25 cellular contexts compared by ENCODE assay signal in genomic region chrX:137563681-137564651, GRCh38. TPM values are rescaled to one million over a fixed set of nuclear protein-coding genes. Genes with fewer than 3 reads are reported as not detected.
DNase-seq lines count a peak whose midpoint lies in the region; ATAC-seq, FAIRE-seq and TF ChIP-seq lines count a peak whose summit lies in the region.
"Had no signal": no experiment of that assay in that cellular context is flagged by ENCODE, and none has a peak within 500 bp of the region (broad histone marks: within the 10 kb centered on the region; RNA-seq: fewer than 3 reads in every experiment).

No MANE protein-coding gene starts in this region.

- peak overlapping the region; percentile 78; the same call in 1 of the 2 replicates for H2BK5ac ChIP-seq in H1 (ENCODE audit: low read depth, low read length)

- no peaks in the 10 kb centered on the region; the same call in 1 of the 2 replicates for H3F3A ChIP-seq in GM23338 (replicated peaks; ENCODE audit: low read depth)

- POLR2A ChIA-PET in H1 (lab: Charles Lee; ENCODE audit: partially characterized antibody), result interaction anchor here (0.9 to 7.3 kb wide), 8 partner anchors 9 to 362 kb away, joined by 3 to 105 read pairs (median 6); no protein-coding TSS in a partner anchor
- POLR2A ChIA-PET in naive thymus-derived CD4-positive, alpha-beta T cell (lab: Charles Lee), result no interaction called here

- peak overlapping the region; percentile 77 for H3K56ac ChIP-seq in H1 (replicated peaks; ENCODE audit: insufficient read length, low read depth, low read length)

- peak; percentile 14 for ATAC-seq in GM23338
- ATAC-seq in naive thymus-derived CD4-positive, alpha-beta T cell, result no peak
- ATAC-seq in HG02759 (IDR thresholded peaks at IDR 0.05; ENCODE audit: unreplicated experiment), result no peak
- ATAC-seq: heart right ventricle, psoas muscle had no signal

- 0 out of 2 replicates have a peak overlapping the region, but pooled peaks have one; percentile 68 for H2BK12ac ChIP-seq in H1 (ENCODE audit: low read depth, low read length)

- H3K18ac ChIP-seq in H1 (ENCODE audit: extremely low read depth, low read length), result peak overlapping the region; percentile 71

- H3K4me3 Mint-ChIP-seq in GM23338, result peak overlapping the region; percentile 89
- peak overlapping the region in 7 of 10 donors; percentile 3 to 54 (median 33) for H3K4me3 Mint-ChIP-seq in naive thymus-derived CD4-positive, alpha-beta T cell

- H3K4me1 Mint-ChIP-seq in GM23338, result peaks cover 29% of the 10 kb centered on the region
- peaks cover 6 to 27% (median 16%) of the 10 kb centered on the region in 7 donors for H3K4me1 Mint-ChIP-seq in naive thymus-derived CD4-positive, alpha-beta T cell

- intact Hi-C loops in naive thymus-derived CD4-positive, alpha-beta T cell (cut with micrococcal nuclease), result loop anchor here in 1 of 2 donors (2.0 kb wide), 1 partner anchor 15 kb away; no protein-coding TSS in a partner anchor
- intact Hi-C loops in kidney (cut with DNase I), result no loop called here

- TF ChIP-seq CTCF in GM23338 (conservative IDR thresholded peaks at IDR 0.05; ENCODE audit: low read depth in 2 of 2) (no peak), H1 (IDR thresholded peaks at IDR 0.05; ENCODE audit: control extremely low read depth in 1 of 3, insufficient read depth in 1 of 3, low read depth in 1 of 3, low read length in 3 of 3) (no peak), kidney (IDR thresholded peaks at IDR 0.05; ENCODE audit: borderline replicate concordance, extremely low read depth, insufficient read depth) (no peak)

- H3K79me2 ChIP-seq in GM23338 (replicated peaks; ENCODE audit: insufficient read depth) (peaks cover 49% of the 10 kb centered on the region), H1 (ENCODE audit: control insufficient read depth in 1 of 2, insufficient read depth in 2 of 2, low read length in 2 of 2) (peaks cover 15 to 67% of the 10 kb centered on the region in 2 experiments)

- H3K27ac ChIP-seq in GM23338 (ENCODE audit: low read depth) (peak overlapping the region; percentile 99), HUES64 (ENCODE audit: low read depth, low read length) (peak overlapping the region; percentile 99), H1 (ENCODE audit: low read depth, low read length) (peak overlapping the region; percentile 49; the same call in 1 of the 2 replicates), kidney (ENCODE audit: low read depth in 2 of 2, low read length in 2 of 2) (no peak overlapping the region)
- no peak overlapping the region for H3K27ac ChIP-seq in naive thymus-derived CD4-positive, alpha-beta T cell (ENCODE audit: low read depth, low read length)
- H3K27ac ChIP-seq: heart right ventricle, psoas muscle, upper lobe of left lung had no signal

- no peak overlapping the region for H2AK5ac ChIP-seq in H1 (ENCODE audit: low read depth, low read length)

- peaks cover 8% of the 10 kb centered on the region for H3K27me3 Mint-ChIP-seq in GM23338 (ENCODE audit: insufficient read depth, low read depth, poor library complexity)
- H3K27me3 Mint-ChIP-seq in naive thymus-derived CD4-positive, alpha-beta T cell, result peaks cover 34 to 66% (median 43%) of the 10 kb centered on the region in 5 donors

- peak overlapping the region; percentile 65 for H4K91ac ChIP-seq in H1 (replicated peaks; ENCODE audit: insufficient read length, low read length)

- H3K27me3 ChIP-seq in GM23338 (ENCODE audit: insufficient read depth) (no peaks in the 10 kb centered on the region), HUES64 (ENCODE audit: insufficient read depth, low read length) (peaks cover 42% of the 10 kb centered on the region; the same call in 1 of the 2 replicates), H1 (replicated peaks in 1 of 4; ENCODE audit: control insufficient read depth in 3 of 4, extremely low read depth in 1 of 4, insufficient read depth in 3 of 4, low read length in 3 of 4) (no peaks in the 10 kb centered on the region)
- peaks cover 0 to 7% of the 10 kb centered on the region in 2 donors for H3K27me3 ChIP-seq in naive thymus-derived CD4-positive, alpha-beta T cell (ENCODE audit: control insufficient read depth in 2 of 2, insufficient read depth in 2 of 2, low read length in 2 of 2)

- no peak for TF ChIP-seq RAD21 in H1 (IDR thresholded peaks at IDR 0.05 in 1 of 2, conservative IDR thresholded peaks at IDR 0.05 in 1 of 2; ENCODE audit: low read depth in 2 of 2, low read length in 2 of 2)

- peak in 1 of 2 experiments; percentile 46; a peak in 1 of 3 replicates for TF ChIP-seq POLR2A in H1 (IDR thresholded peaks at IDR 0.05; ENCODE audit: control extremely low read depth in 1 of 2, low read depth in 2 of 2, low read length in 2 of 2)

- 1% methylated on average over 28 of the region's 37 CpGs for WGBS in HUES64
- WGBS in H1 (ENCODE audit: extremely low coverage in 1 of 2, insufficient coverage in 1 of 2, insufficient read length in 1 of 2, insufficient replicate concordance in 2 of 2, low coverage in 1 of 2, low lambda C conversion rate in 2 of 2, missing lambda C conversion rate in 1 of 2), 2 experiments, result 0% methylated on average over 24 of the region's 37 CpGs; no CpG with 5 or more reads in 1 of the 2 experiments

- peak overlapping the region; percentile 92 for H4K5ac ChIP-seq in H1 (ENCODE audit: insufficient read length, low read depth, low read length)

- FAIRE-seq in H1 (lab: Jason Lieb, UNC) (peak; percentile 80), kidney (lab: Jason Lieb, UNC) (no peak)
- FAIRE-seq: G401.6 had no signal

- no peaks in the 10 kb centered on the region for H3K9me2 ChIP-seq in GM23338 (ENCODE audit: insufficient read depth)

- no peaks in the 10 kb centered on the region for H4K20me1 ChIP-seq in GM23338 (replicated peaks; ENCODE audit: insufficient read depth)
- H4K20me1 ChIP-seq in H1 (replicated peaks in 1 of 2; ENCODE audit: control insufficient read depth in 1 of 2, insufficient read depth in 2 of 2, low read length in 2 of 2), result peaks cover 0 to 1% of the 10 kb centered on the region in 2 experiments

- CTCF ChIA-PET in H1 (lab: Charles Lee; ENCODE audit: partially characterized antibody), result interaction anchor here (0.9 to 2.6 kb wide), 5 partner anchors 14 to 462 kb away, joined by 3 to 21 read pairs (median 3); no protein-coding TSS in a partner anchor
- CTCF ChIA-PET in naive thymus-derived CD4-positive, alpha-beta T cell (lab: Charles Lee), result no interaction called here

- peaks cover 23% of the 10 kb centered on the region for H3K4me1 ChIP-seq in GM23338 (ENCODE audit: insufficient read depth)
- H3K4me1 ChIP-seq in HUES64 (ENCODE audit: insufficient read depth, low read length), result peaks cover 30% of the 10 kb centered on the region
- peaks cover 0 to 10% (median 6%) of the 10 kb centered on the region in 4 experiments; a peak in 4 of 7 replicates for H3K4me1 ChIP-seq in H1 (replicated peaks in 1 of 4; ENCODE audit: control insufficient read depth in 3 of 4, insufficient read depth in 4 of 4, low read length in 3 of 4)
- H3K4me1 ChIP-seq in naive thymus-derived CD4-positive, alpha-beta T cell (ENCODE audit: control insufficient read depth in 2 of 2, insufficient read depth in 2 of 2, low read length in 2 of 2), result peaks cover 0 to 4% of the 10 kb centered on the region in 2 donors
- peaks cover 0 to 5% of the 10 kb centered on the region in 2 donors for H3K4me1 ChIP-seq in kidney (ENCODE audit: control insufficient read depth in 1 of 2, insufficient read depth in 1 of 2, low read depth in 1 of 2, low read length in 2 of 2)

- no peaks in the 10 kb centered on the region for H3K36me3 ChIP-seq in GM23338 (ENCODE audit: insufficient read depth)
- H3K36me3 ChIP-seq in HUES64 (ENCODE audit: insufficient read depth, low read length), result 0 out of 2 replicates have a peak, but pooled peaks cover 2% of the 10 kb centered on the region
- H3K36me3 ChIP-seq in H1 (ENCODE audit: control insufficient read depth in 2 of 4, insufficient read depth in 4 of 4, low read length in 3 of 4), result peaks cover 0 to 23% (median 2%) of the 10 kb centered on the region in 4 experiments; a peak in 2 of 8 replicates
- no peaks in the 10 kb centered on the region for H3K36me3 ChIP-seq in naive thymus-derived CD4-positive, alpha-beta T cell (ENCODE audit: control insufficient read depth in 2 of 3, insufficient read depth in 3 of 3, low read length in 3 of 3)
- H3K36me3 ChIP-seq in kidney (ENCODE audit: control insufficient read depth in 1 of 2, insufficient read depth in 2 of 2, low read length in 2 of 2), result no peaks in the 10 kb centered on the region
- H3K36me3 ChIP-seq: heart right ventricle, upper lobe of left lung had no signal

- H3K9me3 Mint-ChIP-seq in GM23338, result no peaks in the 10 kb centered on the region
- H3K9me3 Mint-ChIP-seq in naive thymus-derived CD4-positive, alpha-beta T cell, result peaks cover 0 to 13% (median 3%) of the 10 kb centered on the region in 11 donors

- H4K8ac ChIP-seq in H1 (ENCODE audit: extremely low read depth, insufficient read depth, low read length), result peak overlapping the region; percentile 84; the same call in 1 of the 2 replicates

- H2AFZ ChIP-seq in GM23338 (no peak overlapping the region), H1 (ENCODE audit: low read length) (no peak overlapping the region)

- H3K79me1 ChIP-seq in H1 (ENCODE audit: low read depth, low read length), result no peaks in the 10 kb centered on the region

- H3K4ac ChIP-seq in H1 (replicated peaks; ENCODE audit: insufficient read length, low read depth, low read length), result peak overlapping the region; percentile 53

- peak overlapping the region; percentile 38 for H2BK120ac ChIP-seq in H1 (replicated peaks; ENCODE audit: low read depth, low read length)

- H3K4me3 ChIP-seq in GM23338, result peak overlapping the region; percentile 60
- H3K4me3 ChIP-seq in HUES64 (ENCODE audit: low read length), result peak overlapping the region; percentile 84
- peak overlapping the region; percentile 63 to 96 (median 78) for H3K4me3 ChIP-seq in H1 (ENCODE audit: extremely low read depth in 1 of 4, insufficient read depth in 2 of 4, low read depth in 3 of 4, low read length in 4 of 4)
- no peak overlapping the region for H3K4me3 ChIP-seq in naive thymus-derived CD4-positive, alpha-beta T cell (ENCODE audit: low read length)
- no peak overlapping the region for H3K4me3 ChIP-seq in kidney (ENCODE audit: low read length in 2 of 2)
- H3K4me3 ChIP-seq: lung, upper lobe of left lung had no signal

- H3K4me2 ChIP-seq in GM23338 (peak overlapping the region; percentile 90), H1 (ENCODE audit: insufficient read depth in 1 of 2, low read depth in 2 of 2, low read length in 2 of 2) (peak overlapping the region; percentile 90 to 99)

- H3K9ac ChIP-seq in HUES64 (ENCODE audit: low read depth, low read length), result peak overlapping the region; percentile 78
- peak overlapping the region; percentile 53 to 71 (median 62) for H3K9ac ChIP-seq in H1 (replicated peaks in 1 of 4; ENCODE audit: extremely low read depth in 1 of 4, low read depth in 3 of 4, low read length in 3 of 4)
- no peak overlapping the region for H3K9ac ChIP-seq in kidney (ENCODE audit: low read length in 2 of 2)

- H2BK20ac ChIP-seq in H1 (ENCODE audit: low read length), result no peak overlapping the region

- DNase-seq in GM23338 (ENCODE audit: low spot score) (peak; percentile 73), H1 (ENCODE audit: low read depth in 1 of 2, low spot score in 2 of 2) (peak in 1 of 2 experiments; percentile 51), activated gamma-delta T cell treated with Interleukin-2 at 50 U/mL for 16 hours (no peak), kidney (no peak)
- no peak for DNase-seq in naive thymus-derived CD4-positive, alpha-beta T cell
- no peak for DNase-seq in activated CD4-positive, CD25-positive, alpha-beta regulatory T cell (lab: John Stamatoyannopoulos, UW)
- DNase-seq: effector CD8-positive, alpha-beta T cell; foreskin fibroblast; heart right ventricle; NCI-H187; NCI-H748 treated with DMSO at 0.1 percent for 48 hours; psoas muscle; upper lobe of left lung had no signal

- no peaks in the 10 kb centered on the region for H3K9me3 ChIP-seq in HUES64 (ENCODE audit: insufficient read depth, low read depth, low read length)
- H3K9me3 ChIP-seq in H1 (ENCODE audit: insufficient read depth in 2 of 2, low read depth in 1 of 2, low read length in 1 of 2), result no peaks in the 10 kb centered on the region
- no peaks in the 10 kb centered on the region for H3K9me3 ChIP-seq in naive thymus-derived CD4-positive, alpha-beta T cell (ENCODE audit: control insufficient read depth in 2 of 3, low read length in 3 of 3)
- H3K9me3 ChIP-seq in kidney (ENCODE audit: control insufficient read depth in 1 of 2, low read length in 2 of 2), result no peaks in the 10 kb centered on the region
- H3K9me3 ChIP-seq: psoas muscle had no signal

- TF ChIP-seq EP300 in H1 (IDR thresholded peaks at IDR 0.05; ENCODE audit: borderline replicate concordance in 1 of 2, low read depth in 2 of 2, low read length in 2 of 2), result no peak

- peaks cover 14% of the 10 kb centered on the region for H3K36me3 Mint-ChIP-seq in GM23338 (ENCODE audit: low read depth)
- H3K36me3 Mint-ChIP-seq in naive thymus-derived CD4-positive, alpha-beta T cell, result peaks cover 0 to 4% (median 0%) of the 10 kb centered on the region in 5 donors

- no peak overlapping the region for H3K23ac ChIP-seq in H1 (ENCODE audit: insufficient read length)

- H3K23me2 ChIP-seq in H1 (ENCODE audit: low read depth, low read length), result peaks cover 13% of the 10 kb centered on the region

- H2BK15ac ChIP-seq in H1 (ENCODE audit: low read length), result no peak overlapping the region

- H3K14ac ChIP-seq in H1 (ENCODE audit: insufficient read length), result no peak overlapping the region

- H3K27ac Mint-ChIP-seq in GM23338, result peak overlapping the region; percentile 89
- peak overlapping the region in 1 of 9 donors; percentile 23 for H3K27ac Mint-ChIP-seq in naive thymus-derived CD4-positive, alpha-beta T cell
- H3K27ac Mint-ChIP-seq: activated naive CD4-positive, alpha-beta T cell treated with anti-CD3 and anti-CD28 coated beads, Interleukin-2, amount 50 U/mL, for 72 hours had no signal

RNA-seq across cellular contexts. Expression of gene ZIC3, which starts 2.0 kb away (rescaled TPM):
- 72.9 and 84.4 TPM in 2 replicates for total RNA-seq in GM23338 (2014; rRNA removed; shearing (Covaris generic))
- polyA plus RNA-seq in GM23338 (2016; fragmentation: Nextera tagmentation; extraction: Ambion mirVana), result 29.9 and 30.8 TPM in 2 replicates
- polyA plus RNA-seq in HUES64 (2013, experiment 1 of 2), result 56.5 TPM
- 56.5 TPM for polyA plus RNA-seq in HUES64 (2013, experiment 2 of 2)
- 73.1 and 79.2 TPM in 2 replicates for total RNA-seq in H1 (2021; fragmentation: NEBNext Ultra II Directional; extraction: Animal tissue kit (Norgen Biotek cat#: 25700))
- polyA plus RNA-seq in H1 (2011; rRNA removed), result 53.7 and 79.8 TPM in 2 replicates
- polyA plus RNA-seq in H1 (2011; cell fraction: cytosol; rRNA removed), result 68.4 TPM
- 190 TPM for polyA plus RNA-seq in H1 (2011; cell fraction: nucleus; rRNA removed)
- 65.0 to 85.6 TPM (median 70.5 TPM) in 4 replicates for polyA plus RNA-seq in H1 (2012, experiment 1 of 2)
- 33.6 TPM for polyA plus RNA-seq in H1 (2012, experiment 2 of 2)
- 60.3 TPM for polyA plus RNA-seq in H1 (2013, experiment 1 of 2)
- 54.6 TPM for polyA plus RNA-seq in H1 (2013, experiment 2 of 2)
- 56.3 and 108 TPM in 2 replicates for polyA minus RNA-seq in H1 (2011; rRNA and poly(A)+ RNA removed)
- 66.3 TPM for polyA minus RNA-seq in H1 (2011; cell fraction: cytosol; rRNA and poly(A)+ RNA removed)
- polyA minus RNA-seq in H1 (2011; cell fraction: nucleus; rRNA and poly(A)+ RNA removed), result 67.0 TPM
- total RNA-seq in naive thymus-derived CD4-positive, alpha-beta T cell, result not detected
- not detected for polyA plus RNA-seq in naive thymus-derived CD4-positive, alpha-beta T cell
- not detected for total RNA-seq in kidney
- polyA plus RNA-seq in kidney (ENCODE audit: insufficient read depth, low read depth, low replicate concordance), result not detected
- total RNA-seq: activated naive CD4-positive, alpha-beta T cell treated with anti-CD3 and anti-CD28 coated beads, Interleukin-2, amount 50 U/mL, for 72 hours; chondrocyte; heart right ventricle; HT-29; kidney epithelial cell; lung; OCI-LY7; psoas muscle; subcutaneous adipose tissue; T-helper 2 cell treated with Interferon-gamma antibody and Interleukin-4, amounts not matched to agents 100 ng/mL and 5 ng/mL, for 36 hours had no signal
- polyA plus RNA-seq: esophagus, heart right ventricle, lung, psoas muscle had no signal

Comparison
In these comparisons a context has a peak if more than half of its experiments do, and no peak if none do; other contexts are left out.
1. H3K27ac ChIP-seq: peak in GM23338 (single experiment), HUES64 (single experiment) and H1 (single experiment); none in naive thymus-derived CD4-positive, alpha-beta T cell (single experiment) and kidney (0 of 2).
2. H3K4me3 ChIP-seq: peak in GM23338 (single experiment), HUES64 (single experiment) and H1 (4 of 4); none in naive thymus-derived CD4-positive, alpha-beta T cell (single experiment) and kidney (0 of 2).
3. H3K9ac ChIP-seq: peak in HUES64 (single experiment) and H1 (4 of 4); none in kidney (0 of 2).
4. RNA of gene ZIC3, which starts 2.0 kb away (total RNA-seq): 72.9 to 84.4 TPM in GM23338 and 73.1 to 79.2 TPM in H1; not detected in naive thymus-derived CD4-positive, alpha-beta T cell and not detected in kidney (single experiment); every median in the first group is over 10 times any median in the second.